ENCODE assay signal across 10 cellular contexts in genomic region chr6:2900821-2901644, GRCh38. TPM values are rescaled to one million over a fixed set of nuclear protein-coding genes. Genes with fewer than 3 reads are reported as not detected.
DNase-seq lines count a peak whose midpoint lies in the region; ATAC-seq lines count a peak whose summit lies in the region.
"Had no signal": no experiment of that assay in that cellular context is flagged by ENCODE, and none has a peak within 500 bp of the region (broad histone marks: within the 10 kb centered on the region; RNA-seq: fewer than 3 reads in every experiment).

No MANE protein-coding gene starts in this region.

- no peaks in the 10 kb centered on the region for H3K9me3 Mint-ChIP-seq in activated CD4-positive, alpha-beta T cell treated with anti-CD3 and anti-CD28 coated beads, Interleukin-2, amount 10 ng/mL, durations not matched to agents 24 days and 14 days

- peak overlapping the region; percentile 90 for H3K27ac Mint-ChIP-seq in activated CD4-positive, alpha-beta T cell treated with anti-CD3 and anti-CD28 coated beads, Interleukin-2, amount 10 ng/mL, durations not matched to agents 24 days and 14 days

- H3K4me1 Mint-ChIP-seq in activated CD4-positive, alpha-beta T cell treated with anti-CD3 and anti-CD28 coated beads, Interleukin-2, amount 10 ng/mL, durations not matched to agents 24 days and 14 days = peaks cover 51% of the 10 kb centered on the region

- peak overlapping the region; percentile 97 for H3K4me3 Mint-ChIP-seq in activated CD4-positive, alpha-beta T cell treated with anti-CD3 and anti-CD28 coated beads, Interleukin-2, amount 10 ng/mL, durations not matched to agents 24 days and 14 days

- H3K27ac ChIP-seq in layer of hippocampus (ENCODE audit: low read depth, low read length) (peak overlapping the region; percentile 49), stomach smooth muscle (ENCODE audit: low read length) (no peak overlapping the region)

- H3K4me1 ChIP-seq in stomach smooth muscle (ENCODE audit: control insufficient read depth, insufficient read depth, low read length) = peaks cover 25% of the 10 kb centered on the region

- no peaks in the 10 kb centered on the region for H3K27me3 Mint-ChIP-seq in activated CD4-positive, alpha-beta T cell treated with anti-CD3 and anti-CD28 coated beads, Interleukin-2, amount 10 ng/mL, durations not matched to agents 24 days and 14 days

- ATAC-seq in HG03097 (IDR thresholded peaks at IDR 0.05; ENCODE audit: low FRiP score, unreplicated experiment) (no peak), HG03354 (IDR thresholded peaks at IDR 0.05; ENCODE audit: poor library complexity, severe bottlenecking, unreplicated experiment) (no peak)

- H3K27me3 ChIP-seq in layer of hippocampus (ENCODE audit: control insufficient read depth, insufficient read depth, low read length) = no peaks in the 10 kb centered on the region
- H3K27me3 ChIP-seq in stomach smooth muscle (ENCODE audit: control insufficient read depth in 1 of 2, insufficient read depth in 2 of 2, low read length in 2 of 2) = no peaks in the 10 kb centered on the region

- peaks cover 61% of the 10 kb centered on the region for H3K36me3 Mint-ChIP-seq in activated CD4-positive, alpha-beta T cell treated with anti-CD3 and anti-CD28 coated beads, Interleukin-2, amount 10 ng/mL, durations not matched to agents 24 days and 14 days (ENCODE audit: low read depth)

- peaks cover 6 to 9% of the 10 kb centered on the region in 2 donors for H3K36me3 ChIP-seq in stomach smooth muscle (ENCODE audit: control insufficient read depth in 2 of 2, insufficient read depth in 2 of 2, low read length in 2 of 2)

- H3K9me3 ChIP-seq in stomach smooth muscle (ENCODE audit: control insufficient read depth in 2 of 2, low read length in 2 of 2) = no peaks in the 10 kb centered on the region
- H3K9me3 ChIP-seq: left lung had no signal

- intact Hi-C loops in activated CD4-positive, alpha-beta T cell treated with anti-CD3 and anti-CD28 coated beads, Interleukin-2, amount 10 ng/mL, durations not matched to agents 24 days and 14 days (cut with micrococcal nuclease) = loop anchor here (2.0 to 5.0 kb wide), 3 partner anchors 46 to 134 kb away; partner anchors contain the start of gene WRNIP1

- H3K4me3 ChIP-seq in stomach smooth muscle (ENCODE audit: low read length in 2 of 2) = peak overlapping the region; percentile 40 to 63

- DNase-seq in activated CD4-positive, alpha-beta T cell treated with anti-CD3 and anti-CD28 coated beads, Interleukin-2, amount 10 ng/mL, durations not matched to agents 24 days and 14 days = peak; percentile 63
- DNase-seq in activated CD4-positive, alpha-beta T cell treated with anti-CD3 and anti-CD28 coated beads for 4 hours = no peak
- DNase-seq in amniotic epithelial cell (ENCODE audit: low read depth) = peak; percentile 42
- no peak for DNase-seq in DMS53 treated with DMSO at 0.1 percent for 48 hours (lab: John Stamatoyannopoulos, UW; ENCODE audit: unreplicated experiment)
- DNase-seq: left lung, NCI-H1436 treated with DMSO at 0.1 percent for 48 hours had no signal

- no peak overlapping the region for H3K9ac ChIP-seq in stomach smooth muscle (ENCODE audit: low read length in 2 of 2)

RNA-seq across cellular contexts. Expression of gene SERPINB9, which starts 2.1 kb away (rescaled TPM):
- total RNA-seq in activated CD4-positive, alpha-beta T cell treated with anti-CD3 and anti-CD28 coated beads, Interleukin-2, amount 10 ng/mL, durations not matched to agents 24 days and 14 days = 81.3 and 83.8 TPM in 2 replicates

RNA-seq across cellular contexts. Expression of gene SERPINB1, which starts 59.4 kb away (rescaled TPM):
- total RNA-seq in activated CD4-positive, alpha-beta T cell treated with anti-CD3 and anti-CD28 coated beads, Interleukin-2, amount 10 ng/mL, durations not matched to agents 24 days and 14 days = 76.1 and 79.9 TPM in 2 replicates

Comparison
In these comparisons a context has a peak if more than half of its experiments do, and no peak if none do; other contexts are left out.
1. DNase-seq: peak in activated CD4-positive, alpha-beta T cell treated with anti-CD3 and anti-CD28 coated beads, Interleukin-2, amount 10 ng/mL, durations not matched to agents 24 days and 14 days (single experiment) and amniotic epithelial cell (single experiment); none in activated CD4-positive, alpha-beta T cell treated with anti-CD3 and anti-CD28 coated beads for 4 hours (0 of 2) and DMS53 treated with DMSO at 0.1 percent for 48 hours (single experiment).